ENCODE assay signal across 1 cellular context in the genomic region with DNA sequence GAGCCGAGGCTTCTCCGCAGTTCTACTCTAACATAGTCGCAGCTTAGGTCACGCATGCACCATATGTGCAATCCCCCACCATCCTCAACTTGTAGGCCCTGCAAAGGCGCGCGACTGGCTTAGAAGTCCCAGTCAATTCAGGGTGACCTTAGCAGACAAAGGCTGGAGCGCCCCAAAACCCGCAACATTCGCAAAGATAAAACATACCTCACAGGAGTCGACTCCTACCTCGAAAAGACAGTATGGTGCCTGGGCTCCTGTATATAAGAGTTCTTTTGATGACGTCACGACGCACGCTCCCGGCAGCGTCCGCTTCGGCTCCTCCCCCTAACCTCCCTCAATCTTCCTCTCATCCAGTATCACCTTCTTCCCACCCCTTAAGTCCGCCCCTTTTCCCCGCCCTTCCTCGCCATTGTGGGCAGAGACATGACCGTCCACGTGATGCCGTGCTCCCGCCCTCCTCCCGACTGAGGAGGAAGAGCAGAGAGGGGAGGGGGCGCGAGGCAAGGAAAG.
A peak's percentile ranks its signal among the peaks of the same experiment; 100 is the strongest.
TF ChIP-seq lines count a peak whose summit lies in the region.

A gene (minus strand): TSS at position 237 of the 513 bp plus-strand sequence.

TF ChIP-seq in HepG2, 621 proteins besides CTCF, POLR2A, EP300 and RAD21 (continued from another document and continues in another):
- no peak for TF ChIP-seq ZBTB20 (CRISPR knock-in tag; IDR thresholded peaks at IDR 0.05; ENCODE audit: borderline replicate concordance, low read depth)
- TF ChIP-seq ZSCAN31 (CRISPR knock-in tag; IDR thresholded peaks at IDR 0.05; ENCODE audit: low read depth), result peak; percentile 86
- peak; percentile 48; the same call in 1 of the 2 replicates for TF ChIP-seq MLLT10 (CRISPR knock-in tag; IDR thresholded peaks at IDR 0.05)
- TF ChIP-seq KDM4B (CRISPR knock-in tag; IDR thresholded peaks at IDR 0.05), result peak; percentile 78
- TF ChIP-seq, protein P1, sequence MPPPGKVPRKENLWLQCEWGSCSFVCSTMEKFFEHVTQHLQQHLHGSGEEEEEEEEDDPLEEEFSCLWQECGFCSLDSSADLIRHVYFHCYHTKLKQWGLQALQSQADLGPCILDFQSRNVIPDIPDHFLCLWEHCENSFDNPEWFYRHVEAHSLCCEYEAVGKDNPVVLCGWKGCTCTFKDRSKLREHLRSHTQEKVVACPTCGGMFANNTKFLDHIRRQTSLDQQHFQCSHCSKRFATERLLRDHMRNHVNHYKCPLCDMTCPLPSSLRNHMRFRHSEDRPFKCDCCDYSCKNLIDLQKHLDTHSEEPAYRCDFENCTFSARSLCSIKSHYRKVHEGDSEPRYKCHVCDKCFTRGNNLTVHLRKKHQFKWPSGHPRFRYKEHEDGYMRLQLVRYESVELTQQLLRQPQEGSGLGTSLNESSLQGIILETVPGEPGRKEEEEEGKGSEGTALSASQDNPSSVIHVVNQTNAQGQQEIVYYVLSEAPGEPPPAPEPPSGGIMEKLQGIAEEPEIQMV (CRISPR knock-in tag; IDR thresholded peaks at IDR 0.05; ENCODE audit: low read depth), result peak; percentile 81
- TF ChIP-seq PHF5A (CRISPR knock-in tag; IDR thresholded peaks at IDR 0.05; ENCODE audit: low read depth, unreplicated experiment), result peak; percentile 54
- peak; percentile 63; the same call in 1 of the 2 replicates for TF ChIP-seq ZBTB8A (CRISPR knock-in tag; IDR thresholded peaks at IDR 0.05; ENCODE audit: borderline replicate concordance, low read depth)
- 0 out of 2 replicates have a peak, but pooled peaks have one; percentile 6 for TF ChIP-seq ESRRA (CRISPR knock-in tag; IDR thresholded peaks at IDR 0.05; ENCODE audit: low read depth)
- TF ChIP-seq YEATS2 (CRISPR knock-in tag; IDR thresholded peaks at IDR 0.05; ENCODE audit: borderline replicate concordance), result peak; percentile 98
- peak; percentile 92 for TF ChIP-seq SSRP1 (CRISPR knock-in tag; IDR thresholded peaks at IDR 0.05)
- TF ChIP-seq HNRNPK (IDR thresholded peaks at IDR 0.05; ENCODE audit: low read depth, low read length, poor library complexity, severe bottlenecking), result no peak
- TF ChIP-seq ZNF460 (CRISPR knock-in tag; IDR thresholded peaks at IDR 0.05; ENCODE audit: borderline replicate concordance), result no peak
- peak; percentile 37; the same call in 1 of the 2 replicates for TF ChIP-seq NRL (CRISPR knock-in tag; IDR thresholded peaks at IDR 0.05; ENCODE audit: borderline replicate concordance)
- peak; percentile 55; the same call in 1 of the 2 replicates for TF ChIP-seq TBX2 (CRISPR knock-in tag; IDR thresholded peaks at IDR 0.05; ENCODE audit: borderline replicate concordance)
- TF ChIP-seq, protein P2, sequence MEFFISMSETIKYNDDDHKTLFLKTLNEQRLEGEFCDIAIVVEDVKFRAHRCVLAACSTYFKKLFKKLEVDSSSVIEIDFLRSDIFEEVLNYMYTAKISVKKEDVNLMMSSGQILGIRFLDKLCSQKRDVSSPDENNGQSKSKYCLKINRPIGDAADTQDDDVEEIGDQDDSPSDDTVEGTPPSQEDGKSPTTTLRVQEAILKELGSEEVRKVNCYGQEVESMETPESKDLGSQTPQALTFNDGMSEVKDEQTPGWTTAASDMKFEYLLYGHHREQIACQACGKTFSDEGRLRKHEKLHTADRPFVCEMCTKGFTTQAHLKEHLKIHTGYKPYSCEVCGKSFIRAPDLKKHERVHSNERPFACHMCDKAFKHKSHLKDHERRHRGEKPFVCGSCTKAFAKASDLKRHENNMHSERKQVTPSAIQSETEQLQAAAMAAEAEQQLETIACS (CRISPR knock-in tag; IDR thresholded peaks at IDR 0.05), result peak; percentile 14; the same call in 1 of the 2 replicates
- no peak for TF ChIP-seq ZNF101 (CRISPR knock-in tag; IDR thresholded peaks at IDR 0.05; ENCODE audit: borderline replicate concordance, low read depth)
- no peak for TF ChIP-seq ZFP41 (CRISPR knock-in tag; IDR thresholded peaks at IDR 0.05; ENCODE audit: borderline replicate concordance)
- peak; percentile 17; the same call in 1 of the 2 replicates for TF ChIP-seq RBAK (CRISPR knock-in tag; IDR thresholded peaks at IDR 0.05)
- peak; percentile 89; the same call in 1 of the 2 replicates for TF ChIP-seq ZNF772 (CRISPR knock-in tag; IDR thresholded peaks at IDR 0.05)
- no peak; the same call in 1 of the 2 replicates for TF ChIP-seq NFE2 (CRISPR knock-in tag; IDR thresholded peaks at IDR 0.05)
- TF ChIP-seq ZNF530 (CRISPR knock-in tag; IDR thresholded peaks at IDR 0.05; ENCODE audit: low read depth), result no peak
- TF ChIP-seq, protein P3, sequence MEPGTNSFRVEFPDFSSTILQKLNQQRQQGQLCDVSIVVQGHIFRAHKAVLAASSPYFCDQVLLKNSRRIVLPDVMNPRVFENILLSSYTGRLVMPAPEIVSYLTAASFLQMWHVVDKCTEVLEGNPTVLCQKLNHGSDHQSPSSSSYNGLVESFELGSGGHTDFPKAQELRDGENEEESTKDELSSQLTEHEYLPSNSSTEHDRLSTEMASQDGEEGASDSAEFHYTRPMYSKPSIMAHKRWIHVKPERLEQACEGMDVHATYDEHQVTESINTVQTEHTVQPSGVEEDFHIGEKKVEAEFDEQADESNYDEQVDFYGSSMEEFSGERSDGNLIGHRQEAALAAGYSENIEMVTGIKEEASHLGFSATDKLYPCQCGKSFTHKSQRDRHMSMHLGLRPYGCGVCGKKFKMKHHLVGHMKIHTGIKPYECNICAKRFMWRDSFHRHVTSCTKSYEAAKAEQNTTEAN (CRISPR knock-in tag; conservative IDR thresholded peaks at IDR 0.05), result peak; percentile 30; the same call in 1 of the 2 replicates
- peak in 1 of 2 experiments; percentile 72; a peak in 1 of 4 replicates for TF ChIP-seq KLF16 (CRISPR knock-in tag; IDR thresholded peaks at IDR 0.05)
- 0 out of 2 replicates have a peak, but pooled peaks have one; percentile 44 for TF ChIP-seq KLF13 (CRISPR knock-in tag; IDR thresholded peaks at IDR 0.05)
- TF ChIP-seq ZMYM4 (CRISPR knock-in tag; IDR thresholded peaks at IDR 0.05), result peak; percentile 89
- peak; percentile 56; the same call in 1 of the 2 replicates for TF ChIP-seq SMAD3 (CRISPR knock-in tag; IDR thresholded peaks at IDR 0.05)
- TF ChIP-seq NFIB (CRISPR knock-in tag; IDR thresholded peaks at IDR 0.05; ENCODE audit: borderline replicate concordance), result no peak
- TF ChIP-seq ZNF737 (CRISPR knock-in tag; IDR thresholded peaks at IDR 0.05; ENCODE audit: borderline replicate concordance), result no peak
- TF ChIP-seq GATAD2A (CRISPR knock-in tag; IDR thresholded peaks at IDR 0.05), result peak; percentile 22
- TF ChIP-seq, protein P4, sequence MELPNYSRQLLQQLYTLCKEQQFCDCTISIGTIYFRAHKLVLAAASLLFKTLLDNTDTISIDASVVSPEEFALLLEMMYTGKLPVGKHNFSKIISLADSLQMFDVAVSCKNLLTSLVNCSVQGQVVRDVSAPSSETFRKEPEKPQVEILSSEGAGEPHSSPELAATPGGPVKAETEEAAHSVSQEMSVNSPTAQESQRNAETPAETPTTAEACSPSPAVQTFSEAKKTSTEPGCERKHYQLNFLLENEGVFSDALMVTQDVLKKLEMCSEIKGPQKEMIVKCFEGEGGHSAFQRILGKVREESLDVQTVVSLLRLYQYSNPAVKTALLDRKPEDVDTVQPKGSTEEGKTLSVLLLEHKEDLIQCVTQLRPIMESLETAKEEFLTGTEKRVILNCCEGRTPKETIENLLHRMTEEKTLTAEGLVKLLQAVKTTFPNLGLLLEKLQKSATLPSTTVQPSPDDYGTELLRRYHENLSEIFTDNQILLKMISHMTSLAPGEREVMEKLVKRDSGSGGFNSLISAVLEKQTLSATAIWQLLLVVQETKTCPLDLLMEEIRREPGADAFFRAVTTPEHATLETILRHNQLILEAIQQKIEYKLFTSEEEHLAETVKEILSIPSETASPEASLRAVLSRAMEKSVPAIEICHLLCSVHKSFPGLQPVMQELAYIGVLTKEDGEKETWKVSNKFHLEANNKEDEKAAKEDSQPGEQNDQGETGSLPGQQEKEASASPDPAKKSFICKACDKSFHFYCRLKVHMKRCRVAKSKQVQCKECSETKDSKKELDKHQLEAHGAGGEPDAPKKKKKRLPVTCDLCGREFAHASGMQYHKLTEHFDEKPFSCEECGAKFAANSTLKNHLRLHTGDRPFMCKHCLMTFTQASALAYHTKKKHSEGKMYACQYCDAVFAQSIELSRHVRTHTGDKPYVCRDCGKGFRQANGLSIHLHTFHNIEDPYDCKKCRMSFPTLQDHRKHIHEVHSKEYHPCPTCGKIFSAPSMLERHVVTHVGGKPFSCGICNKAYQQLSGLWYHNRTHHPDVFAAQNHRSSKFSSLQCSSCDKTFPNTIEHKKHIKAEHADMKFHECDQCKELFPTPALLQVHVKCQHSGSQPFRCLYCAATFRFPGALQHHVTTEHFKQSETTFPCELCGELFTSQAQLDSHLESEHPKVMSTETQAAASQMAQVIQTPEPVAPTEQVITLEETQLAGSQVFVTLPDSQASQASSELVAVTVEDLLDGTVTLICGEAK (IDR thresholded peaks at IDR 0.05), result no peak
- TF ChIP-seq, protein P4 (CRISPR knock-in tag; IDR thresholded peaks at IDR 0.05), result peak; percentile 56
- no peak for TF ChIP-seq ZNF776 (CRISPR knock-in tag; IDR thresholded peaks at IDR 0.05)
- TF ChIP-seq ZNF510 (CRISPR knock-in tag; IDR thresholded peaks at IDR 0.05; ENCODE audit: low read depth), result 0 out of 2 replicates have a peak, but pooled peaks have one; percentile 73
- TF ChIP-seq SOX5 (CRISPR knock-in tag; IDR thresholded peaks at IDR 0.05; ENCODE audit: borderline replicate concordance), result no peak
- TF ChIP-seq, protein P5, sequence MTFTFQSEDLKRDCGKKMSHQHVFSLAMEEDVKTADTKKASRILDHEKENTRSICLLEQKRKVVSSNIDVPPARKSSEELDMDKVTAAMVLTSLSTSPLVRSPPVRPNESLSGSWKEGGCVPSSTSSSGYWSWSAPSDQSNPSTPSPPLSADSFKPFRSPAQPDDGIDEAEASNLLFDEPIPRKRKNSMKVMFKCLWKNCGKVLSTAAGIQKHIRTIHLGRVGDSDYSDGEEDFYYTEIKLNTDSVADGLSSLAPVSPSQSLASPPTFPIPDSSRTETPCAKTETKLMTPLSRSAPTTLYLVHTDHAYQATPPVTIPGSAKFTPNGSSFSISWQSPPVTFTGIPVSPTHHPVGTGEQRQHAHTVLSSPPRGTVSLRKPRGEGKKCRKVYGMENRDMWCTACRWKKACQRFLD (CRISPR knock-in tag; IDR thresholded peaks at IDR 0.05; ENCODE audit: borderline replicate concordance), result no peak
- peak; percentile 57; the same call in 1 of the 2 replicates for TF ChIP-seq SRY (CRISPR knock-in tag; IDR thresholded peaks at IDR 0.05)
- TF ChIP-seq MXD4 (CRISPR knock-in tag; IDR thresholded peaks at IDR 0.05), result peak; percentile 86
- TF ChIP-seq KDM5B (CRISPR knock-in tag; IDR thresholded peaks at IDR 0.05; ENCODE audit: borderline replicate concordance), result peak; percentile 37; the same call in 1 of the 2 replicates
- TF ChIP-seq ZNF33B (CRISPR knock-in tag; IDR thresholded peaks at IDR 0.05), result no peak
- TF ChIP-seq, protein P6, sequence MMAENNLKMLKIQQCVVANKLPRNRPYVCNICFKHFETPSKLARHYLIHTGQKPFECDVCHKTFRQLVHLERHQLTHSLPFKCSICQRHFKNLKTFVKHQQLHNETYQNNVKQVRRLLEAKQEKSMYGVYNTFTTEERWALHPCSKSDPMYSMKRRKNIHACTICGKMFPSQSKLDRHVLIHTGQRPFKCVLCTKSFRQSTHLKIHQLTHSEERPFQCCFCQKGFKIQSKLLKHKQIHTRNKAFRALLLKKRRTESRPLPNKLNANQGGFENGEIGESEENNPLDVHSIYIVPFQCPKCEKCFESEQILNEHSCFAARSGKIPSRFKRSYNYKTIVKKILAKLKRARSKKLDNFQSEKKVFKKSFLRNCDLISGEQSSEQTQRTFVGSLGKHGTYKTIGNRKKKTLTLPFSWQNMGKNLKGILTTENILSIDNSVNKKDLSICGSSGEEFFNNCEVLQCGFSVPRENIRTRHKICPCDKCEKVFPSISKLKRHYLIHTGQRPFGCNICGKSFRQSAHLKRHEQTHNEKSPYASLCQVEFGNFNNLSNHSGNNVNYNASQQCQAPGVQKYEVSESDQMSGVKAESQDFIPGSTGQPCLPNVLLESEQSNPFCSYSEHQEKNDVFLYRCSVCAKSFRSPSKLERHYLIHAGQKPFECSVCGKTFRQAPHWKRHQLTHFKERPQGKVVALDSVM (CRISPR knock-in tag; IDR thresholded peaks at IDR 0.05), result no peak
- no peak; the same call in 1 of the 2 replicates for TF ChIP-seq TCF7 (IDR thresholded peaks at IDR 0.05; ENCODE audit: low read depth)
- peak; percentile 70; the same call in 1 of the 2 replicates for TF ChIP-seq SATB2 (CRISPR knock-in tag; IDR thresholded peaks at IDR 0.05)
- TF ChIP-seq ARNTL (CRISPR knock-in tag; IDR thresholded peaks at IDR 0.05), result peak; percentile 99
- TF ChIP-seq ARHGAP35 (CRISPR knock-in tag; IDR thresholded peaks at IDR 0.05; ENCODE audit: borderline replicate concordance), result peak; percentile 52; the same call in 1 of the 2 replicates
- TF ChIP-seq, protein P7, sequence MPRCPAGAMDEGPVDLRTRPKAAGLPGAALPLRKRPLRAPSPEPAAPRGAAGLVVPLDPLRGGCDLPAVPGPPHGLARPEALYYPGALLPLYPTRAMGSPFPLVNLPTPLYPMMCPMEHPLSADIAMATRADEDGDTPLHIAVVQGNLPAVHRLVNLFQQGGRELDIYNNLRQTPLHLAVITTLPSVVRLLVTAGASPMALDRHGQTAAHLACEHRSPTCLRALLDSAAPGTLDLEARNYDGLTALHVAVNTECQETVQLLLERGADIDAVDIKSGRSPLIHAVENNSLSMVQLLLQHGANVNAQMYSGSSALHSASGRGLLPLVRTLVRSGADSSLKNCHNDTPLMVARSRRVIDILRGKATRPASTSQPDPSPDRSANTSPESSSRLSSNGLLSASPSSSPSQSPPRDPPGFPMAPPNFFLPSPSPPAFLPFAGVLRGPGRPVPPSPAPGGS (CRISPR knock-in tag; IDR thresholded peaks at IDR 0.05), result no peak
